In genomic region chr6:56850618-56851017, GRCh38 we compare ENCODE assay signal across 11 cellular contexts.
DNase-seq lines count a peak whose midpoint lies in the region; ATAC-seq, FAIRE-seq and TF ChIP-seq lines count a peak whose summit lies in the region.
"Had no signal": no experiment of that assay in that cellular context is flagged by ENCODE, and none has a peak within 500 bp of the region (broad histone marks: within the 10 kb centered on the region; RNA-seq: fewer than 3 reads in every experiment).

No MANE protein-coding gene starts in this region.

- ATAC-seq in Panc1 = 0 out of 2 replicates have a peak, but pooled peaks have one; percentile 4

- peak overlapping the region; percentile 91 for H3K4me2 ChIP-seq in osteoblast (ENCODE audit: insufficient read depth, low read length)

- in situ Hi-C loops in Panc1 (cut with HindIII; ENCODE audit: low pct_unique_long_range_greater_than_20kb, low sequenced_read_pairs) = no loop called here

- CTCF ChIA-PET in Panc1 (lab: Charles Lee) = interaction anchor here (1.0 to 1.5 kb wide), 3 partner anchors 12 to 213 kb away, joined by 3 to 5 read pairs (median 4); no protein-coding TSS in a partner anchor

- H3K27me3 ChIP-seq in Panc1 (ENCODE audit: control insufficient read depth, insufficient read depth, low read length) (no peaks in the 10 kb centered on the region), osteoblast (ENCODE audit: insufficient read depth, low read length) (no peaks in the 10 kb centered on the region)

- FAIRE-seq in GM12892 (lab: Jason Lieb, UNC) = no peak

- no peak overlapping the region for H2AFZ ChIP-seq in osteoblast (ENCODE audit: low read length)

- no peaks in the 10 kb centered on the region for H4K20me1 ChIP-seq in osteoblast (ENCODE audit: insufficient read depth, low read length)

- POLR2A ChIA-PET in Panc1 (lab: Charles Lee) = interaction anchor here (0.6 to 0.7 kb wide), 2 partner anchors 40 to 59 kb away, joined by 3 to 4 read pairs; no protein-coding TSS in a partner anchor

- H3K4me3 ChIP-seq in Panc1 (ENCODE audit: low read depth in 2 of 2, low read length in 2 of 2) = peak overlapping the region; percentile 42 to 63
- H3K4me3 ChIP-seq in fibroblast of villous mesenchyme (ENCODE audit: low read depth, low read length) = peak overlapping the region; percentile 56
- peak overlapping the region; percentile 80 for H3K4me3 ChIP-seq in osteoblast (ENCODE audit: insufficient read depth, low read length)

- H3K4me1 ChIP-seq in Panc1 (ENCODE audit: control insufficient read depth, insufficient read depth, low read length) (peaks cover 48% of the 10 kb centered on the region), osteoblast (ENCODE audit: insufficient read depth, low read length) (peaks cover 31% of the 10 kb centered on the region)

- DNase-seq in Ammon's horn (ENCODE audit: low spot score) (peak; percentile 62), Panc1 (ENCODE audit: low read depth, low spot score) (no peak), fibroblast of villous mesenchyme (ENCODE audit: low read depth) (no peak), osteoblast (ENCODE audit: insufficient read length, low spot score, missing footprints) (no peak), AML-193 (lab: John Stamatoyannopoulos, UW) (no peak), SHP77 (lab: John Stamatoyannopoulos, UW) (no peak), GM12892 (ENCODE audit: insufficient read length) (no peak), inferior parietal cortex (ENCODE audit: extremely low spot score) (no peak)
- DNase-seq: activated naive CD4-positive, alpha-beta T cell; DMS 273 treated with DMSO at 0.1 percent for 48 hours; KG1 had no signal

- H3K27ac ChIP-seq in Panc1 (ENCODE audit: low read length) = peak overlapping the region; percentile 82
- peak overlapping the region; percentile 90 for H3K27ac ChIP-seq in osteoblast (ENCODE audit: low read depth, low read length)

- intact Hi-C loops in Panc1 (cut with micrococcal nuclease; ENCODE audit: unreplicated experiment) = loop anchor here (5.0 kb wide), 1 partner anchor 213 kb away; no protein-coding TSS in a partner anchor

- TF ChIP-seq CTCF in Panc1 (IDR thresholded peaks at IDR 0.05) = 0 out of 2 replicates have a peak, but pooled peaks have one; percentile 5
- TF ChIP-seq CTCF in fibroblast of villous mesenchyme (IDR thresholded peaks at IDR 0.05; ENCODE audit: insufficient read depth, low read depth, low read length) = no peak
- no peak for TF ChIP-seq CTCF in osteoblast (IDR thresholded peaks at IDR 0.05; ENCODE audit: extremely low read depth, low read depth, low read length)

- H3K79me2 ChIP-seq in osteoblast (ENCODE audit: insufficient read depth, low read length) = peaks cover 76% of the 10 kb centered on the region

- TF ChIP-seq POLR2A in GM12892 (IDR thresholded peaks at IDR 0.05; ENCODE audit: low read depth, low read length) = no peak

- H3K9me3 ChIP-seq in Panc1 (ENCODE audit: control insufficient read depth, insufficient read depth, low read depth, low read length) = no peaks in the 10 kb centered on the region
- no peaks in the 10 kb centered on the region for H3K9me3 ChIP-seq in osteoblast (ENCODE audit: low read depth, low read length)

- BruUV-seq in Panc1 (replicated peaks; lab: Mats Ljungman, UMichigan) = no TSS peak

- H3K36me3 ChIP-seq in Panc1 (ENCODE audit: control insufficient read depth, insufficient read depth, low read length) (no peaks in the 10 kb centered on the region), osteoblast (ENCODE audit: insufficient read depth, low read length) (no peaks in the 10 kb centered on the region)
